23 cellular contexts compared by ENCODE assay signal in genomic region chr1:236275586-236275985, GRCh38. TPM values are rescaled to one million over a fixed set of nuclear protein-coding genes. Genes with fewer than 3 reads are reported as not detected.
DNase-seq lines count a peak whose midpoint lies in the region; ATAC-seq and TF ChIP-seq lines count a peak whose summit lies in the region.
"Had no signal": no experiment of that assay in that cellular context is flagged by ENCODE, and none has a peak within 500 bp of the region (broad histone marks: within the 10 kb centered on the region; RNA-seq: fewer than 3 reads in every experiment).

No MANE protein-coding gene starts in this region.

- no peaks in the 10 kb centered on the region for H3K27me3 Mint-ChIP-seq in activated CD4-positive, alpha-beta T cell treated with anti-CD3 and anti-CD28 coated beads for 36 hours
- H3K27me3 Mint-ChIP-seq: CD8-positive, alpha-beta memory T cell had no signal

- no TSS peak for BruUV-seq in OCI-LY7 (replicated peaks; lab: Mats Ljungman, UMichigan)

- H3K4me2 ChIP-seq in OCI-LY7 (ENCODE audit: low read length): no peak overlapping the region
- H3K4me2 ChIP-seq: BLaER1, KMS-11, SK-N-SH had no signal

- intact Hi-C loops in activated CD4-positive, alpha-beta T cell treated with anti-CD3 and anti-CD28 coated beads for 36 hours (cut with DNase I, micrococcal nuclease): no loop called here
- intact Hi-C loops in OCI-LY7 (cut with micrococcal nuclease; ENCODE audit: unreplicated experiment): no loop called here

- H3K36me3 ChIP-seq in OCI-LY7 (ENCODE audit: insufficient read depth, low read length): peaks cover 4% of the 10 kb centered on the region; the same call in 1 of the 2 replicates
- H3K36me3 ChIP-seq: MG63 had no signal

- TF ChIP-seq CTCF in GM13977 (IDR thresholded peaks at IDR 0.05; ENCODE audit: extremely low read depth, insufficient read depth, missing control alignments): no peak
- no peak for TF ChIP-seq CTCF in OCI-LY7 (conservative IDR thresholded peaks at IDR 0.05; ENCODE audit: low read length)

- no peak overlapping the region for H3K27ac Mint-ChIP-seq in activated CD4-positive, alpha-beta T cell treated with anti-CD3 and anti-CD28 coated beads for 36 hours
- peak overlapping the region; percentile 0 for H3K27ac Mint-ChIP-seq in stimulated activated effector memory CD8-positive, alpha-beta T cell treated with anti-CD3 and anti-CD28 coated beads, Interleukin-12 subunit alpha, Interleukin-12 subunit beta, amount 100 ng/mL, for 72 hours

- H3K9me3 ChIP-seq in OCI-LY7 (ENCODE audit: low read length): no peaks in the 10 kb centered on the region; the same call in 1 of the 2 replicates
- H3K9me3 ChIP-seq: MG63, SK-N-SH had no signal

- peak; percentile 65 for ATAC-seq in activated CD4-positive, alpha-beta T cell treated with anti-CD3 and anti-CD28 coated beads for 36 hours
- ATAC-seq in HG02885 (IDR thresholded peaks at IDR 0.05; ENCODE audit: poor library complexity, unreplicated experiment) (peak; percentile 42), GM19035 (IDR thresholded peaks at IDR 0.05; ENCODE audit: unreplicated experiment) (no peak)
- ATAC-seq in stimulated activated effector memory CD8-positive, alpha-beta T cell treated with anti-CD3 and anti-CD28 coated beads, Interleukin-12 subunit alpha, Interleukin-12 subunit beta, amount 100 ng/mL, for 72 hours: peak; percentile 91
- ATAC-seq: HepG2, Panc1 had no signal

- no peak overlapping the region for H3K27ac ChIP-seq in OCI-LY7 (ENCODE audit: low read depth, low read length, poor library complexity, severe bottlenecking)
- H3K27ac ChIP-seq: 22Rv1, BLaER1, KMS-11 had no signal

- H3K36me3 Mint-ChIP-seq in activated CD4-positive, alpha-beta T cell treated with anti-CD3 and anti-CD28 coated beads for 36 hours (ENCODE audit: low read depth): no peaks in the 10 kb centered on the region
- H3K36me3 Mint-ChIP-seq in stimulated activated effector memory CD8-positive, alpha-beta T cell treated with anti-CD3 and anti-CD28 coated beads, Interleukin-12 subunit alpha, Interleukin-12 subunit beta, amount 100 ng/mL, for 72 hours: no peaks in the 10 kb centered on the region

- no peaks in the 10 kb centered on the region for H4K20me1 ChIP-seq in OCI-LY7 (ENCODE audit: insufficient read depth, low read length)

- H3K4me3 ChIP-seq in OCI-LY7 (ENCODE audit: low read depth, low read length, poor library complexity, severe bottlenecking): no peak overlapping the region
- H3K4me3 ChIP-seq: BLaER1, MG63 had no signal

- in situ Hi-C loops in GM13977 (cut with MboI; ENCODE audit: low pct_unique_long_range_greater_than_20kb, low sequenced_read_pairs, unreplicated experiment): no loop called here

- H3K9me3 Mint-ChIP-seq in activated CD4-positive, alpha-beta T cell treated with anti-CD3 and anti-CD28 coated beads for 36 hours (ENCODE audit: low read depth): no peaks in the 10 kb centered on the region
- peaks cover 6% of the 10 kb centered on the region for H3K9me3 Mint-ChIP-seq in stimulated activated effector memory CD8-positive, alpha-beta T cell treated with anti-CD3 and anti-CD28 coated beads, Interleukin-12 subunit alpha, Interleukin-12 subunit beta, amount 100 ng/mL, for 72 hours
- H3K9me3 Mint-ChIP-seq: CD8-positive, alpha-beta memory T cell had no signal

- peaks cover 9% of the 10 kb centered on the region for H3K79me2 ChIP-seq in OCI-LY7 (ENCODE audit: insufficient read depth, low read depth, low read length)

- H3K4me1 Mint-ChIP-seq in activated CD4-positive, alpha-beta T cell treated with anti-CD3 and anti-CD28 coated beads for 36 hours: peaks cover 20% of the 10 kb centered on the region
- peaks cover 18% of the 10 kb centered on the region for H3K4me1 Mint-ChIP-seq in stimulated activated effector memory CD8-positive, alpha-beta T cell treated with anti-CD3 and anti-CD28 coated beads, Interleukin-12 subunit alpha, Interleukin-12 subunit beta, amount 100 ng/mL, for 72 hours

- H2AFZ ChIP-seq in OCI-LY7 (ENCODE audit: low read length): no peak overlapping the region

- H3K4me3 Mint-ChIP-seq in activated CD4-positive, alpha-beta T cell treated with anti-CD3 and anti-CD28 coated beads for 36 hours: no peak overlapping the region
- no peak overlapping the region for H3K4me3 Mint-ChIP-seq in stimulated activated effector memory CD8-positive, alpha-beta T cell treated with anti-CD3 and anti-CD28 coated beads, Interleukin-12 subunit alpha, Interleukin-12 subunit beta, amount 100 ng/mL, for 72 hours

- CTCF ChIA-PET in activated CD4-positive, alpha-beta T cell treated with anti-CD3 and anti-CD28 coated beads for 36 hours (lab: Charles Lee): interaction anchor here (1.3 kb wide), 1 partner anchor 18 kb away, joined by 3 read pairs; no protein-coding TSS in a partner anchor
- CTCF ChIA-PET in OCI-LY7 (lab: Charles Lee; ENCODE audit: unreplicated experiment): no interaction called here

- H3K9me2 ChIP-seq in OCI-LY7 (ENCODE audit: insufficient read depth, low read length): no peaks in the 10 kb centered on the region
- H3K9me2 ChIP-seq: SK-N-SH had no signal

- H3K4me1 ChIP-seq in OCI-LY7 (ENCODE audit: insufficient read depth, low read length, poor library complexity, severe bottlenecking): peaks cover 10% of the 10 kb centered on the region

- POLR2A ChIA-PET in activated CD4-positive, alpha-beta T cell treated with anti-CD3 and anti-CD28 coated beads for 36 hours (lab: Charles Lee): no interaction called here
- POLR2A ChIA-PET in OCI-LY7 (lab: Charles Lee): interaction anchor here (0.7 to 1.1 kb wide), 2 partner anchors 10 to 18 kb away, joined by 3 to 5 read pairs; no protein-coding TSS in a partner anchor

- no peak for DNase-seq in activated CD4-positive, alpha-beta T cell treated with anti-CD3 and anti-CD28 coated beads for 36 hours
- no peak for DNase-seq in activated CD4-positive, alpha-beta T cell treated with anti-CD3 and anti-CD28 coated beads for 4 hours
- DNase-seq in GM13977 (ENCODE audit: low spot score) (peak; percentile 15), COR-L47 (lab: John Stamatoyannopoulos, UW) (no peak), OCI-LY7 (ENCODE audit: low spot score) (no peak)
- DNase-seq in stimulated activated effector memory CD8-positive, alpha-beta T cell treated with anti-CD3 and anti-CD28 coated beads, Interleukin-12 subunit alpha, Interleukin-12 subunit beta, amount 100 ng/mL, for 72 hours (ENCODE audit: low spot score in 2 of 2): no peak
- DNase-seq: CD8-positive, alpha-beta memory T cell; DMS 273 treated with DMSO at 0.1 percent for 48 hours; MG63; NCI-H1092 treated with DMSO at 0.1 percent for 48 hours; NCI-H1694; NCI-H2107; NCI-H226; NCI-H526 treated with DMSO at 0.1 percent for 48 hours; Right ventricle myocardium superior; SK-N-SH had no signal

RNA-seq across cellular contexts. Expression of gene ERO1B, which starts 6.2 kb away (rescaled TPM):
- 1 to 10 TPM; 2.2 to 2.8 TPM for total RNA-seq in activated CD4-positive, alpha-beta T cell treated with anti-CD3 and anti-CD28 coated beads for 36 hours
- 7.0 and 7.6 TPM in 2 replicates for total RNA-seq in OCI-LY7 (2014; rRNA removed; shearing (Covaris generic))
- total RNA-seq in OCI-LY7 (2022): 11.0 and 14.2 TPM in 2 replicates
